ENCODE assay signal across 8 cellular contexts in the genomic region with DNA sequence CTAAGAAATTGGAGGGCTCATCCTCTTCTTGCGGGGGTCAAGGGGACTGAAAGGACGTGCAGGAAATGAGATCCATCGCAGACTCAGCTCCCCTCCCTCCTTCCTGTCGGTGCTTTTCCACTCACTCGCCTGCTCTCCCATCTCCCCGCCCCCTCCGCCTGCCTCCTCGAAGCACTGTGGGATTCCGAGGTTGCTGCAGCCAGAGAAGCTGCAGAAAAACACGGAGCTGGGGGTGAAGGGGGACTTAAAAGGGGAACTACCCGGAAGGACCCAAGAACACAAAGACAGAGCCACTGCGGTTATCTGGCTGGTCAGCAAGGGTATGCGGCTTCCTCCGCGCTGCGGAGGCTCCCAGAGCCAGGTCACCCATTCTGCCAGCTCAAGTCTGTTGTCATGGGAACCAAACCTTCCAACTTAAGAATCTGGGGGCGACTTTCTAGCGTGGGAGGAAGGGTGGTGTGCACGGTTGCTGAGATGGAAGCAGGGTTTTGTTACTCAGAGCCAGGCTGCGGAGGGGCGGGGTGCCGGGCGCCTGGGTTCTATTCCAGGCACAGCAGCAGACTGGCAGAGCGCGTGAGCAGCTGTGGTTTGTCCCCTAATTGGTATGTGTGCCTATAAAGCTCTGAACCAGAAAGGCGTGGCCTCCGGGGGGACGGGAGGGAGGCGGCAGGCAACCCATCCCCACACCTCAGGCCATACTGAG. TPM values are rescaled to one million over a fixed set of nuclear protein-coding genes. Genes with fewer than 3 reads are reported as not detected.
A peak's percentile ranks its signal among the peaks of the same experiment; 100 is the strongest.
DNase-seq lines count a peak whose midpoint lies in the region; ATAC-seq and TF ChIP-seq lines count a peak whose summit lies in the region.

No MANE protein-coding gene starts in this region.

- H3K4me3 ChIP-seq in BE2C (ENCODE audit: low read depth, low read length) (peak overlapping the region; percentile 73), duodenal mucosa (ENCODE audit: low read depth in 1 of 2, low read length in 2 of 2) (peak overlapping the region; percentile 66 to 70), liver (ENCODE audit: low read depth in 1 of 3, low read length in 3 of 3) (peak overlapping the region in 2 of 3 donors; percentile 27 to 51)

- H3K27ac ChIP-seq in duodenal mucosa (ENCODE audit: low read depth, low read length) (peak overlapping the region; percentile 49), liver (ENCODE audit: low read depth in 1 of 2, low read length in 2 of 2) (peak overlapping the region; percentile 58 to 72)

- WGBS in liver: 46% methylated on average over 29 of the region's 29 CpGs

- H3K9me3 ChIP-seq in BE2C (no peaks in the 10 kb centered on the region), duodenal mucosa (ENCODE audit: control insufficient read depth in 1 of 2, low read length in 2 of 2) (no peaks in the 10 kb centered on the region), liver (ENCODE audit: control insufficient read depth in 4 of 4, low read length in 3 of 4) (no peaks in the 10 kb centered on the region)

- H3K27me3 ChIP-seq in BE2C (no peaks in the 10 kb centered on the region), duodenal mucosa (ENCODE audit: control insufficient read depth in 1 of 2, insufficient read depth in 2 of 2, low read length in 2 of 2) (no peaks in the 10 kb centered on the region), liver (ENCODE audit: control insufficient read depth in 4 of 4, insufficient read depth in 4 of 4, low read length in 3 of 4) (no peaks in the 10 kb centered on the region)

- peaks cover 41% of the 10 kb centered on the region for H3K36me3 ChIP-seq in BE2C
- peaks cover 6 to 35% of the 10 kb centered on the region in 2 donors for H3K36me3 ChIP-seq in duodenal mucosa (ENCODE audit: control insufficient read depth in 1 of 2, insufficient read depth in 2 of 2, low read length in 2 of 2)
- peaks cover 13 to 32% (median 26%) of the 10 kb centered on the region in 4 donors for H3K36me3 ChIP-seq in liver (ENCODE audit: control insufficient read depth in 4 of 4, insufficient read depth in 3 of 4, low read depth in 1 of 4, low read length in 3 of 4)

- DNase-seq in BE2C (peak; percentile 89), NCI-H146 (lab: John Stamatoyannopoulos, UW) (peak; percentile 79)
- peak; percentile 64 to 75 for DNase-seq in activated CD4-positive, alpha-beta T cell treated with anti-CD3 and anti-CD28 coated beads, Interleukin-2, amount 50 U/mL, for 4 hours
- peak; percentile 80 for DNase-seq in stimulated activated CD4-positive, alpha-beta T cell treated with anti-CD3 and anti-CD28 coated beads, Interleukin-2, amount 100 ng/mL, for 4 hours (ENCODE audit: low read depth)

- TF ChIP-seq CTCF in BE2C (IDR thresholded peaks at IDR 0.05; ENCODE audit: low read depth, low read length): no peak
- no peak for TF ChIP-seq CTCF in liver (IDR thresholded peaks at IDR 0.05; ENCODE audit: low read depth, low read length, missing input control)

- ATAC-seq in GM21423 (IDR thresholded peaks at IDR 0.05; ENCODE audit: unreplicated experiment) (peak; percentile 30), HG03139 (IDR thresholded peaks at IDR 0.05; ENCODE audit: unreplicated experiment) (no peak)

- H3K9ac ChIP-seq in duodenal mucosa (ENCODE audit: low read depth in 1 of 2, low read length in 2 of 2): no peak overlapping the region
- peak overlapping the region in 1 of 2 donors; percentile 19 for H3K9ac ChIP-seq in liver (ENCODE audit: low read depth in 1 of 2, low read length in 2 of 2)

- no peak for TF ChIP-seq RAD21 in liver (IDR thresholded peaks at IDR 0.05)

- H3K4me1 ChIP-seq in BE2C (peaks cover 14% of the 10 kb centered on the region), duodenal mucosa (ENCODE audit: control insufficient read depth in 1 of 2, insufficient read depth in 2 of 2, low read length in 2 of 2) (peaks cover 4 to 11% of the 10 kb centered on the region in 2 donors), liver (ENCODE audit: control insufficient read depth in 4 of 4, insufficient read depth in 4 of 4, low read length in 3 of 4) (peaks cover 4 to 20% (median 7%) of the 10 kb centered on the region in 4 donors)

TF ChIP-seq in liver, 16 proteins besides CTCF, POLR2A, EP300 and RAD21:
- TF ChIP-seq EGR1 (IDR thresholded peaks at IDR 0.05; ENCODE audit: low read depth in 2 of 2): no peak
- peak; percentile 25 for TF ChIP-seq SP1 (IDR thresholded peaks at IDR 0.05)
- no peak for TF ChIP-seq RXRA (IDR thresholded peaks at IDR 0.05)
- no peak for TF ChIP-seq TAF1 (conservative IDR thresholded peaks at IDR 0.05)
- TF ChIP-seq HNF4G (IDR thresholded peaks at IDR 0.05): no peak
- TF ChIP-seq FOXA1 (IDR thresholded peaks at IDR 0.05): no peak
- TF ChIP-seq GABPA (IDR thresholded peaks at IDR 0.05 in 1 of 2, conservative IDR thresholded peaks at IDR 0.05 in 1 of 2): no peak

RNA-seq across cellular contexts. Expression of a gene that starts 24.9 kb away (rescaled TPM):
- 12.3 TPM for polyA plus RNA-seq in BE2C (2012; ENCODE audit: insufficient read depth, insufficient read length, low read depth)
- total RNA-seq in liver: 1 to 10 TPM in 1 of 2 donors, under 1 TPM in 1; 0.19 to 1.1 TPM
- polyA plus RNA-seq in liver: under 1 TPM in 1 of 2 donors, not detected in 1; 0.02 TPM

RNA-seq across cellular contexts. Expression of a gene that starts 28.9 kb away (rescaled TPM):
- polyA plus RNA-seq in BE2C (2012; ENCODE audit: insufficient read depth, insufficient read length, low read depth): 8.0 TPM
- total RNA-seq in liver: 1 to 10 TPM in 1 of 2 donors, under 1 TPM in 1; 0.33 to 1.4 TPM
- not detected for polyA plus RNA-seq in liver

RNA-seq across cellular contexts. Expression of a gene that starts 38.0 kb away (rescaled TPM):
- 140 TPM for polyA plus RNA-seq in BE2C (2012; ENCODE audit: insufficient read depth, insufficient read length, low read depth)
- total RNA-seq in liver: 1 to 10 TPM; 3.7 to 5.7 TPM
- polyA plus RNA-seq in liver: 10 to 100 TPM in 1 of 2 donors, 1 to 10 TPM in 1; 6.8 to 11.0 TPM
